Comparison of ENCODE assay signal across 2 cellular contexts in the genomic region with DNA sequence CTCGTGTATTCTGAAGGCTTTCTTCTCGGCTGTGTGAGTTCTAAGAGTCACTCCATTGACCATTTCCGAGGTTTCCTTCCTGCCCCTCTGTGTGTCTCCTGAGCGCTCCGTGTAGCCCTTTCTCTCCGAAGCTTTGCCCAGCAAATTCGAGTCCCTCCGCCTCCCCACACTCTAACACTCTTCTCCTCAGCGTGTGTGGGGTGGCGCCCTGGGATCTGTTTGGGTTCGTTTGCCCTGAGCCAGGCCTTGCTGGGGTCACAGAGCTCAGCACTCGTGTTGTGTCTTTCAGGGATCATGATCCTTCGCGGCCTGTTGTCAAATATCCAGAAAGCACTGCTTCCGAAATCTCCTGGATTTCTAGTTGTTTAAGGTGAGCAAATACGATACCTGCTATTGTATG.
TF ChIP-seq lines count a peak whose summit lies in the region.

No MANE protein-coding gene starts in this region.

TF ChIP-seq in GM23338, 12 proteins besides CTCF, POLR2A, EP300 and RAD21:
- TF ChIP-seq ZNF462 (CRISPR knock-in tag; IDR thresholded peaks at IDR 0.05) (no peak), POLR2AphosphoS5 (IDR thresholded peaks at IDR 0.05; ENCODE audit: low read depth) (no peak), ETS1 (IDR thresholded peaks at IDR 0.05) (no peak), EZH2 (IDR thresholded peaks at IDR 0.05; ENCODE audit: low read depth, unreplicated experiment) (no peak), EZH2phosphoT487 (IDR thresholded peaks at IDR 0.05; ENCODE audit: unreplicated experiment) (no peak), STAT1 (IDR thresholded peaks at IDR 0.05; ENCODE audit: unreplicated experiment) (no peak), NANOG (IDR thresholded peaks at IDR 0.05; ENCODE audit: borderline replicate concordance) (no peak)

TF ChIP-seq in K562, 482 proteins besides CTCF, POLR2A, EP300 and RAD21:
- no peak for TF ChIP-seq U2AF1 (optimal IDR thresholded peaks at IDR 0.05; ENCODE audit: low read depth, low read length)
- TF ChIP-seq FOXJ2 (tag; IDR thresholded peaks at IDR 0.05): no peak
- TF ChIP-seq, protein P1, sequence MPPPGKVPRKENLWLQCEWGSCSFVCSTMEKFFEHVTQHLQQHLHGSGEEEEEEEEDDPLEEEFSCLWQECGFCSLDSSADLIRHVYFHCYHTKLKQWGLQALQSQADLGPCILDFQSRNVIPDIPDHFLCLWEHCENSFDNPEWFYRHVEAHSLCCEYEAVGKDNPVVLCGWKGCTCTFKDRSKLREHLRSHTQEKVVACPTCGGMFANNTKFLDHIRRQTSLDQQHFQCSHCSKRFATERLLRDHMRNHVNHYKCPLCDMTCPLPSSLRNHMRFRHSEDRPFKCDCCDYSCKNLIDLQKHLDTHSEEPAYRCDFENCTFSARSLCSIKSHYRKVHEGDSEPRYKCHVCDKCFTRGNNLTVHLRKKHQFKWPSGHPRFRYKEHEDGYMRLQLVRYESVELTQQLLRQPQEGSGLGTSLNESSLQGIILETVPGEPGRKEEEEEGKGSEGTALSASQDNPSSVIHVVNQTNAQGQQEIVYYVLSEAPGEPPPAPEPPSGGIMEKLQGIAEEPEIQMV (tag; conservative IDR thresholded peaks at IDR 0.05; ENCODE audit: low read depth): no peak
- TF ChIP-seq ZBTB5 (IDR thresholded peaks at IDR 0.05): no peak
- TF ChIP-seq ZNF780A (CRISPR knock-in tag; IDR thresholded peaks at IDR 0.05): no peak
- TF ChIP-seq ESRRB (CRISPR knock-in tag; IDR thresholded peaks at IDR 0.05; ENCODE audit: borderline replicate concordance): no peak
- TF ChIP-seq BRD9 (IDR thresholded peaks at IDR 0.05; ENCODE audit: low read depth, partially characterized antibody): no peak
- no peak for TF ChIP-seq MECOM (CRISPR knock-in tag; IDR thresholded peaks at IDR 0.05)
- TF ChIP-seq IRF2 (CRISPR knock-in tag; IDR thresholded peaks at IDR 0.05): no peak
- TF ChIP-seq SNIP1 (IDR thresholded peaks at IDR 0.05; ENCODE audit: low read depth): no peak
- no peak for TF ChIP-seq ZKSCAN1 (IDR thresholded peaks at IDR 0.05; ENCODE audit: low read depth, low read length)
- TF ChIP-seq TAF7 (tag; IDR thresholded peaks at IDR 0.05): no peak
- no peak for TF ChIP-seq PHB (CRISPR knock-in tag; IDR thresholded peaks at IDR 0.05)
- TF ChIP-seq NR4A1 (CRISPR knock-in tag; IDR thresholded peaks at IDR 0.05): no peak
- no peak for TF ChIP-seq NR4A1 (tag; IDR thresholded peaks at IDR 0.05)
- TF ChIP-seq ZKSCAN3 (CRISPR knock-in tag; IDR thresholded peaks at IDR 0.05): no peak
- no peak for TF ChIP-seq ZNF644 (tag; IDR thresholded peaks at IDR 0.05; ENCODE audit: low read depth)
- TF ChIP-seq ZBTB40 (IDR thresholded peaks at IDR 0.05): no peak
- no peak for TF ChIP-seq ZBTB40 (CRISPR knock-in tag; IDR thresholded peaks at IDR 0.05)
- TF ChIP-seq RUNX1 (IDR thresholded peaks at IDR 0.05; ENCODE audit: low read depth): no peak
TF ChIP-seq in K562: peak in this region for 0.
